Comparison of ENCODE assay signal across 1 cellular context in the genomic region with DNA sequence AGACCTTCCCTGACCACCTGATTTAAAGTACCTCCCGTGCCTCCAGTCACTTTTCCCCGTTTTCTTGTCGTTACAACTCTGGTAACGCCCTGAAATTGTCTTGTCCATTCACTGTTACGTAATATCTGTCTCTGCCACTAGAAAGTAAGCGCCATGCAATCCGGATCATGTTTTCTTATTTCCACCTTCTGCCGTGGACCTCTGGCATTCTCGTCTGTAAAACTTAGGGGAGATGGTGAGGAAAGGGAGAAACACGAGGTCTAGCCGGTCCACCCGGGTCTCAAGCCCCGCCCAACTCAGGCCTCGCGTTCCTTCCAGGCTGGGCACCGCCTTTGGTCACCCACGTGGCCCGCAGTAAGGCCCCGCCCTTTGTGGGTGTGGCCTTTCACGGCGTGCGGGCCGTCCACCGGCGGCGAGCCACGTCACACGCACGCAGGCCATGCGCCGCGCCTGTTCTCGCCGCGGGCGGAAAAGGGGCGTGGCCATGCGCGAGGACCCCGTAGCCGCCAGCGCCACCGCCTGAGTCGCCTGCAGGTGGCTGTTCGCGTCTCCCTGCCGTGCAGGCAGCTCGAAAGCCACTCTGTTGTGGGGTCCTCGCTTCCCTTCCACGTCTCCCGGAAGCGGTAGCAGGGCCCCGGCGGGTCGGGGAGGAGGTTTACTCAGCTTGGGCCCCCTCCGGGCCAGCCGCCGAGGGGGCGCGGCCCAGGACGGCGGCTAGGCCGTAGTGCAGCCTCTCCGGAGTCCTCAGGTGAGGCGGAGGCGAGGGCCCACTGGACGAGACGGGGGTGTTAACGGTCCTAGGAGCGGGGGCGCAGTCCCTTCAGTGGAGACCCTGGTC.
A peak's percentile ranks its signal among the peaks of the same experiment; 100 is the strongest.
TF ChIP-seq lines count a peak whose summit lies in the region.

A gene with protein sequence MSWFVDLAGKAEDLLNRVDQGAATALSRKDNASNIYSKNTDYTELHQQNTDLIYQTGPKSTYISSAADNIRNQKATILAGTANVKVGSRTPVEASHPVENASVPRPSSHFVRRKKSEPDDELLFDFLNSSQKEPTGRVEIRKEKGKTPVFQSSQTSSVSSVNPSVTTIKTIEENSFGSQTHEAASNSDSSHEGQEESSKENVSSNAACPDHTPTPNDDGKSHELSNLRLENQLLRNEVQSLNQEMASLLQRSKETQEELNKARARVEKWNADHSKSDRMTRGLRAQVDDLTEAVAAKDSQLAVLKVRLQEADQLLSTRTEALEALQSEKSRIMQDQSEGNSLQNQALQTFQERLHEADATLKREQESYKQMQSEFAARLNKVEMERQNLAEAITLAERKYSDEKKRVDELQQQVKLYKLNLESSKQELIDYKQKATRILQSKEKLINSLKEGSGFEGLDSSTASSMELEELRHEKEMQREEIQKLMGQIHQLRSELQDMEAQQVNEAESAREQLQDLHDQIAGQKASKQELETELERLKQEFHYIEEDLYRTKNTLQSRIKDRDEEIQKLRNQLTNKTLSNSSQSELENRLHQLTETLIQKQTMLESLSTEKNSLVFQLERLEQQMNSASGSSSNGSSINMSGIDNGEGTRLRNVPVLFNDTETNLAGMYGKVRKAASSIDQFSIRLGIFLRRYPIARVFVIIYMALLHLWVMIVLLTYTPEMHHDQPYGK (plus strand): TSS at position 597 of the 838 bp plus-strand sequence. CDS start 3,133 bp downstream, outside the sequence.

TF ChIP-seq in HepG2, 621 proteins besides CTCF, POLR2A, EP300 and RAD21 (continued from another document and continues in another):
- TF ChIP-seq, protein P1, sequence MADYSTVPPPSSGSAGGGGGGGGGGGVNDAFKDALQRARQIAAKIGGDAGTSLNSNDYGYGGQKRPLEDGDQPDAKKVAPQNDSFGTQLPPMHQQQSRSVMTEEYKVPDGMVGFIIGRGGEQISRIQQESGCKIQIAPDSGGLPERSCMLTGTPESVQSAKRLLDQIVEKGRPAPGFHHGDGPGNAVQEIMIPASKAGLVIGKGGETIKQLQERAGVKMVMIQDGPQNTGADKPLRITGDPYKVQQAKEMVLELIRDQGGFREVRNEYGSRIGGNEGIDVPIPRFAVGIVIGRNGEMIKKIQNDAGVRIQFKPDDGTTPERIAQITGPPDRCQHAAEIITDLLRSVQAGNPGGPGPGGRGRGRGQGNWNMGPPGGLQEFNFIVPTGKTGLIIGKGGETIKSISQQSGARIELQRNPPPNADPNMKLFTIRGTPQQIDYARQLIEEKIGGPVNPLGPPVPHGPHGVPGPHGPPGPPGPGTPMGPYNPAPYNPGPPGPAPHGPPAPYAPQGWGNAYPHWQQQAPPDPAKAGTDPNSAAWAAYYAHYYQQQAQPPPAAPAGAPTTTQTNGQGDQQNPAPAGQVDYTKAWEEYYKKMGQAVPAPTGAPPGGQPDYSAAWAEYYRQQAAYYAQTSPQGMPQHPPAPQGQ (CRISPR knock-in tag; IDR thresholded peaks at IDR 0.05; ENCODE audit: borderline replicate concordance), result no peak
- TF ChIP-seq BCL6 (CRISPR knock-in tag; IDR thresholded peaks at IDR 0.05) (peak; percentile 56; the same call in 1 of the 2 replicates), CENPX (CRISPR knock-in tag; IDR thresholded peaks at IDR 0.05) (no peak), SMC3 (IDR thresholded peaks at IDR 0.05; ENCODE audit: low read length) (no peak), GATA4 (IDR thresholded peaks at IDR 0.05; ENCODE audit: borderline replicate concordance, low read depth) (no peak; the same call in 1 of the 2 replicates), ZNF331 (CRISPR knock-in tag; IDR thresholded peaks at IDR 0.05) (peak; percentile 83), RNF2 (conservative IDR thresholded peaks at IDR 0.05; ENCODE audit: low read depth) (peak; percentile 93), MTA3 (CRISPR knock-in tag; IDR thresholded peaks at IDR 0.05) (0 out of 2 replicates have a peak, but pooled peaks have one; percentile 55), ZNF879 (CRISPR knock-in tag; IDR thresholded peaks at IDR 0.05) (no peak), U2AF2 (IDR thresholded peaks at IDR 0.05; ENCODE audit: low read depth, low read length) (no peak), CC2D1A (CRISPR knock-in tag; IDR thresholded peaks at IDR 0.05) (no peak), SOX13 (IDR thresholded peaks at IDR 0.05) (no peak), SOX13 (CRISPR knock-in tag; conservative IDR thresholded peaks at IDR 0.05 in 1 of 2, IDR thresholded peaks at IDR 0.05 in 1 of 2) (peak in 1 of 2 experiments; percentile 20; a peak in 1 of 4 replicates), ARNT (IDR thresholded peaks at IDR 0.05) (no peak), ZBTB38 (CRISPR knock-in tag; IDR thresholded peaks at IDR 0.05) (peak; percentile 58; the same call in 1 of the 2 replicates), RBAK (CRISPR knock-in tag; IDR thresholded peaks at IDR 0.05) (no peak), YEATS2 (CRISPR knock-in tag; IDR thresholded peaks at IDR 0.05; ENCODE audit: borderline replicate concordance) (peak; percentile 96), TBX2 (CRISPR knock-in tag; IDR thresholded peaks at IDR 0.05; ENCODE audit: borderline replicate concordance) (peak; percentile 89; the same call in 1 of the 2 replicates), GABPB1 (CRISPR knock-in tag; IDR thresholded peaks at IDR 0.05) (peak; percentile 97), RARG (CRISPR knock-in tag; IDR thresholded peaks at IDR 0.05; ENCODE audit: low read depth) (0 out of 2 replicates have a peak, but pooled peaks have one; percentile 51), KAT8 (CRISPR knock-in tag; IDR thresholded peaks at IDR 0.05) (peak; percentile 96), TBX3 (IDR thresholded peaks at IDR 0.05; ENCODE audit: borderline replicate concordance) (no peak), TEAD3 (CRISPR knock-in tag; optimal IDR thresholded peaks at IDR 0.05; ENCODE audit: borderline replicate concordance) (peak; percentile 48)
- TF ChIP-seq, protein P2, sequence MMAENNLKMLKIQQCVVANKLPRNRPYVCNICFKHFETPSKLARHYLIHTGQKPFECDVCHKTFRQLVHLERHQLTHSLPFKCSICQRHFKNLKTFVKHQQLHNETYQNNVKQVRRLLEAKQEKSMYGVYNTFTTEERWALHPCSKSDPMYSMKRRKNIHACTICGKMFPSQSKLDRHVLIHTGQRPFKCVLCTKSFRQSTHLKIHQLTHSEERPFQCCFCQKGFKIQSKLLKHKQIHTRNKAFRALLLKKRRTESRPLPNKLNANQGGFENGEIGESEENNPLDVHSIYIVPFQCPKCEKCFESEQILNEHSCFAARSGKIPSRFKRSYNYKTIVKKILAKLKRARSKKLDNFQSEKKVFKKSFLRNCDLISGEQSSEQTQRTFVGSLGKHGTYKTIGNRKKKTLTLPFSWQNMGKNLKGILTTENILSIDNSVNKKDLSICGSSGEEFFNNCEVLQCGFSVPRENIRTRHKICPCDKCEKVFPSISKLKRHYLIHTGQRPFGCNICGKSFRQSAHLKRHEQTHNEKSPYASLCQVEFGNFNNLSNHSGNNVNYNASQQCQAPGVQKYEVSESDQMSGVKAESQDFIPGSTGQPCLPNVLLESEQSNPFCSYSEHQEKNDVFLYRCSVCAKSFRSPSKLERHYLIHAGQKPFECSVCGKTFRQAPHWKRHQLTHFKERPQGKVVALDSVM (CRISPR knock-in tag; IDR thresholded peaks at IDR 0.05), result no peak; the same call in 1 of the 2 replicates
- TF ChIP-seq, protein P3, sequence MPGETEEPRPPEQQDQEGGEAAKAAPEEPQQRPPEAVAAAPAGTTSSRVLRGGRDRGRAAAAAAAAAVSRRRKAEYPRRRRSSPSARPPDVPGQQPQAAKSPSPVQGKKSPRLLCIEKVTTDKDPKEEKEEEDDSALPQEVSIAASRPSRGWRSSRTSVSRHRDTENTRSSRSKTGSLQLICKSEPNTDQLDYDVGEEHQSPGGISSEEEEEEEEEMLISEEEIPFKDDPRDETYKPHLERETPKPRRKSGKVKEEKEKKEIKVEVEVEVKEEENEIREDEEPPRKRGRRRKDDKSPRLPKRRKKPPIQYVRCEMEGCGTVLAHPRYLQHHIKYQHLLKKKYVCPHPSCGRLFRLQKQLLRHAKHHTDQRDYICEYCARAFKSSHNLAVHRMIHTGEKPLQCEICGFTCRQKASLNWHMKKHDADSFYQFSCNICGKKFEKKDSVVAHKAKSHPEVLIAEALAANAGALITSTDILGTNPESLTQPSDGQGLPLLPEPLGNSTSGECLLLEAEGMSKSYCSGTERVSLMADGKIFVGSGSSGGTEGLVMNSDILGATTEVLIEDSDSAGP (CRISPR knock-in tag; IDR thresholded peaks at IDR 0.05; ENCODE audit: borderline replicate concordance), result peak; percentile 85; the same call in 1 of the 2 replicates
- TF ChIP-seq, protein P4, sequence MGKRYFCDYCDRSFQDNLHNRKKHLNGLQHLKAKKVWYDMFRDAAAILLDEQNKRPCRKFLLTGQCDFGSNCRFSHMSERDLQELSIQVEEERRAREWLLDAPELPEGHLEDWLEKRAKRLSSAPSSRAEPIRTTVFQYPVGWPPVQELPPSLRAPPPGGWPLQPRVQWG (CRISPR knock-in tag; IDR thresholded peaks at IDR 0.05; ENCODE audit: borderline replicate concordance, low read depth), result no peak
- TF ChIP-seq, protein P5, sequence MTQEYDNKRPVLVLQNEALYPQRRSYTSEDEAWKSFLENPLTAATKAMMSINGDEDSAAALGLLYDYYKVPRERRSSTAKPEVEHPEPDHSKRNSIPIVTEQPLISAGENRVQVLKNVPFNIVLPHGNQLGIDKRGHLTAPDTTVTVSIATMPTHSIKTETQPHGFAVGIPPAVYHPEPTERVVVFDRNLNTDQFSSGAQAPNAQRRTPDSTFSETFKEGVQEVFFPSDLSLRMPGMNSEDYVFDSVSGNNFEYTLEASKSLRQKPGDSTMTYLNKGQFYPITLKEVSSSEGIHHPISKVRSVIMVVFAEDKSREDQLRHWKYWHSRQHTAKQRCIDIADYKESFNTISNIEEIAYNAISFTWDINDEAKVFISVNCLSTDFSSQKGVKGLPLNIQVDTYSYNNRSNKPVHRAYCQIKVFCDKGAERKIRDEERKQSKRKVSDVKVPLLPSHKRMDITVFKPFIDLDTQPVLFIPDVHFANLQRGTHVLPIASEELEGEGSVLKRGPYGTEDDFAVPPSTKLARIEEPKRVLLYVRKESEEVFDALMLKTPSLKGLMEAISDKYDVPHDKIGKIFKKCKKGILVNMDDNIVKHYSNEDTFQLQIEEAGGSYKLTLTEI (CRISPR knock-in tag; conservative IDR thresholded peaks at IDR 0.05), result no peak
- TF ChIP-seq, protein P6, sequence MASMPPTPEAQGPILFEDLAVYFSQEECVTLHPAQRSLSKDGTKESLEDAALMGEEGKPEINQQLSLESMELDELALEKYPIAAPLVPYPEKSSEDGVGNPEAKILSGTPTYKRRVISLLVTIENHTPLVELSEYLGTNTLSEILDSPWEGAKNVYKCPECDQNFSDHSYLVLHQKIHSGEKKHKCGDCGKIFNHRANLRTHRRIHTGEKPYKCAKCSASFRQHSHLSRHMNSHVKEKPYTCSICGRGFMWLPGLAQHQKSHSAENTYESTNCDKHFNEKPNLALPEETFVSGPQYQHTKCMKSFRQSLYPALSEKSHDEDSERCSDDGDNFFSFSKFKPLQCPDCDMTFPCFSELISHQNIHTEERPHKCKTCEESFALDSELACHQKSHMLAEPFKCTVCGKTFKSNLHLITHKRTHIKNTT (CRISPR knock-in tag; IDR thresholded peaks at IDR 0.05), result no peak
- TF ChIP-seq, protein P7, sequence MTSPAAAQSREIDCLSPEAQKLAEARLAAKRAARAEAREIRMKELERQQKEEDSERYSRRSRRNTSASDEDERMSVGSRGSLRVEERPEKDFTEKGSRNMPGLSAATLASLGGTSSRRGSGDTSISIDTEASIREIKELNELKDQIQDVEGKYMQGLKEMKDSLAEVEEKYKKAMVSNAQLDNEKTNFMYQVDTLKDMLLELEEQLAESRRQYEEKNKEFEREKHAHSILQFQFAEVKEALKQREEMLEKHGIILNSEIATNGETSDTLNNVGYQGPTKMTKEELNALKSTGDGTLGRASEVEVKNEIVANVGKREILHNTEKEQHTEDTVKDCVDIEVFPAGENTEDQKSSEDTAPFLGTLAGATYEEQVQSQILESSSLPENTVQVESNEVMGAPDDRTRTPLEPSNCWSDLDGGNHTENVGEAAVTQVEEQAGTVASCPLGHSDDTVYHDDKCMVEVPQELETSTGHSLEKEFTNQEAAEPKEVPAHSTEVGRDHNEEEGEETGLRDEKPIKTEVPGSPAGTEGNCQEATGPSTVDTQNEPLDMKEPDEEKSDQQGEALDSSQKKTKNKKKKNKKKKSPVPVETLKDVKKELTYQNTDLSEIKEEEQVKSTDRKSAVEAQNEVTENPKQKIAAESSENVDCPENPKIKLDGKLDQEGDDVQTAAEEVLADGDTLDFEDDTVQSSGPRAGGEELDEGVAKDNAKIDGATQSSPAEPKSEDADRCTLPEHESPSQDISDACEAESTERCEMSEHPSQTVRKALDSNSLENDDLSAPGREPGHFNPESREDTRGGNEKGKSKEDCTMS (CRISPR knock-in tag; conservative IDR thresholded peaks at IDR 0.05), result no peak
- TF ChIP-seq, protein P8, sequence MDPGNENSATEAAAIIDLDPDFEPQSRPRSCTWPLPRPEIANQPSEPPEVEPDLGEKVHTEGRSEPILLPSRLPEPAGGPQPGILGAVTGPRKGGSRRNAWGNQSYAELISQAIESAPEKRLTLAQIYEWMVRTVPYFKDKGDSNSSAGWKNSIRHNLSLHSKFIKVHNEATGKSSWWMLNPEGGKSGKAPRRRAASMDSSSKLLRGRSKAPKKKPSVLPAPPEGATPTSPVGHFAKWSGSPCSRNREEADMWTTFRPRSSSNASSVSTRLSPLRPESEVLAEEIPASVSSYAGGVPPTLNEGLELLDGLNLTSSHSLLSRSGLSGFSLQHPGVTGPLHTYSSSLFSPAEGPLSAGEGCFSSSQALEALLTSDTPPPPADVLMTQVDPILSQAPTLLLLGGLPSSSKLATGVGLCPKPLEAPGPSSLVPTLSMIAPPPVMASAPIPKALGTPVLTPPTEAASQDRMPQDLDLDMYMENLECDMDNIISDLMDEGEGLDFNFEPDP (CRISPR knock-in tag; conservative IDR thresholded peaks at IDR 0.05), result no peak
- TF ChIP-seq, protein P9, sequence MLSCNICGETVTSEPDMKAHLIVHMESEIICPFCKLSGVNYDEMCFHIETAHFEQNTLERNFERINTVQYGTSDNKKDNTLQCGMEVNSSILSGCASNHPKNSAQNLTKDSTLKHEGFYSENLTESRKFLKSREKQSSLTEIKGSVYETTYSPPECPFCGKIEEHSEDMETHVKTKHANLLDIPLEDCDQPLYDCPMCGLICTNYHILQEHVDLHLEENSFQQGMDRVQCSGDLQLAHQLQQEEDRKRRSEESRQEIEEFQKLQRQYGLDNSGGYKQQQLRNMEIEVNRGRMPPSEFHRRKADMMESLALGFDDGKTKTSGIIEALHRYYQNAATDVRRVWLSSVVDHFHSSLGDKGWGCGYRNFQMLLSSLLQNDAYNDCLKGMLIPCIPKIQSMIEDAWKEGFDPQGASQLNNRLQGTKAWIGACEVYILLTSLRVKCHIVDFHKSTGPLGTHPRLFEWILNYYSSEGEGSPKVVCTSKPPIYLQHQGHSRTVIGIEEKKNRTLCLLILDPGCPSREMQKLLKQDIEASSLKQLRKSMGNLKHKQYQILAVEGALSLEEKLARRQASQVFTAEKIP (CRISPR knock-in tag; IDR thresholded peaks at IDR 0.05; ENCODE audit: borderline replicate concordance), result no peak
- TF ChIP-seq, protein P10, sequence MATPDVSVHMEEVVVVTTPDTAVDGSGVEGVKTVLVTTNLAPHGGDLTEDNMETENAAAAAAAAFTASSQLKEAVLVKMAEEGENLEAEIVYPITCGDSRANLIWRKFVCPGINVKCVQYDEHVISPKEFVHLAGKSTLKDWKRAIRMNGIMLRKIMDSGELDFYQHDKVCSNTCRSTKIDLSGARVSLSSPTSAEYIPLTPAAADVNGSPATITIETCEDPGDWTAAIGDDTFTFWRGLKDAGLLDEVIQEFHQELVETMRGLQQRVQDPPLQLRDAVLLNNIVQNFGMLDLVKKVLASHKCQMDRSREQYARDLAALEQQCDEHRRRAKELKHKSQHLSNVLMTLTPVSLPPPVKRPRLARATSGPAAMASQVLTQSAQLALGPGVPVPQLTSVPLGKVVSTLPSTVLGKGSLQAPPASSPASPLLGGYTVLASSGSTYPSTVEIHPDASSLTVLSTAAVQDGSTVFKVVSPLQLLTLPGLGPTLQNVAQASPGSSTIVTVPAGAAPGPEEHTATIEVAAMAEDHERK (CRISPR knock-in tag; IDR thresholded peaks at IDR 0.05; ENCODE audit: low read depth), result peak; percentile 96
